ENCODE assay signal across 19 cellular contexts in the genomic region with DNA sequence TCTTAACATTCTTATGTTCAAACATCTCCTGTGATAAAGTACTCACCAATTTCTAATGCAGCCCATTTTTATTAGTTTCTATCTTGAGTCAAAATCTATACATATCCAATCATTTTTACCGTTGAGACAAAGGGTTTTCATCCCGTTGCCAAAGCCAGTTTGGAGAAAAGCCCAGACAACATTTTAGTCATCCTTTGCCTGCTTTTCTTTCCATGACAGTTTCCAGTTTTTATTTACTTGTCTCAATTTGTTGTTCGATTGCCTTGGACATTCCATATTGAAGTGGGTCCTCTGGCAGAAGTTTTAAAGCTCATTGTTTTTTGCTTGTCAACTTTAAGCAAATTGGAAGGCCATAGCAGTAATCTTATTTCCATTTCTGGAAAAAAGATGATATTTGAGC.
DNase-seq lines count a peak whose midpoint lies in the region; FAIRE-seq and TF ChIP-seq lines count a peak whose summit lies in the region.
"Had no signal": no experiment of that assay in that cellular context is flagged by ENCODE, and none has a peak within 500 bp of the region (broad histone marks: within the 10 kb centered on the region; RNA-seq: fewer than 3 reads in every experiment).

No MANE protein-coding gene starts in this region.

- no peaks in the 10 kb centered on the region for H3K4me1 ChIP-seq in endothelial cell of umbilical vein (ENCODE audit: control insufficient read depth, extremely low read depth, insufficient read depth, low read length)

- no peak for DNase-seq in D721Med (ENCODE audit: insufficient read length, low spot score)
- peak; percentile 2 for DNase-seq in astrocyte of the hippocampus (ENCODE audit: low read depth, low spot score)
- peak; percentile 28 for DNase-seq in endothelial cell of umbilical vein (ENCODE audit: low read depth, low spot score)
- DNase-seq in Calu3: no peak
- DNase-seq in ecto neural progenitor cell (ENCODE audit: low spot score): no peak
- DNase-seq in LoVo (ENCODE audit: low spot score): no peak
- DNase-seq: C1 segment of cervical spinal cord; CD4-positive, alpha-beta memory T cell; COR-L47; DMS 273 treated with DMSO at 0.1 percent for 48 hours; DMS79; EL; GDM1; GM23248; H7; HCEC 1CT had no signal

- no TSS peak for BruUV-seq in endothelial cell of umbilical vein (replicated peaks; lab: Mats Ljungman, UMichigan)
- BruUV-seq in Calu3 (replicated peaks; lab: Mats Ljungman, UMichigan): no TSS peak

- no peak overlapping the region for H3K27ac ChIP-seq in endothelial cell of umbilical vein (ENCODE audit: insufficient read depth, low read depth, low read length)
- H3K27ac ChIP-seq: GM23248 had no signal

- CTCF ChIA-PET in endothelial cell of umbilical vein (lab: Charles Lee) (interaction anchor here (0.7 kb wide), 1 partner anchor 9 kb away, joined by 3 read pairs; no protein-coding TSS in a partner anchor), Calu3 (lab: Charles Lee) (no interaction called here)

- no peak overlapping the region for H3K27ac Mint-ChIP-seq in Calu3 (ENCODE audit: unreplicated experiment)
- H3K27ac Mint-ChIP-seq: CD4-positive, alpha-beta memory T cell had no signal

- no peaks in the 10 kb centered on the region for H3K27me3 ChIP-seq in endothelial cell of umbilical vein (ENCODE audit: control insufficient read depth in 2 of 2, insufficient read depth in 2 of 2, low read length in 2 of 2)

- no peak overlapping the region for H3K4me3 ChIP-seq in endothelial cell of umbilical vein (replicated peaks in 1 of 3; ENCODE audit: insufficient read depth in 1 of 3, low read depth in 1 of 3, low read length in 3 of 3)
- H3K4me3 ChIP-seq: GM12878, GM23248 had no signal

- H3K9ac ChIP-seq in endothelial cell of umbilical vein (replicated peaks; ENCODE audit: extremely low read depth, insufficient read depth, low read length): no peak overlapping the region
- H3K9ac ChIP-seq: GM23248 had no signal

- TF ChIP-seq POLR2A in endothelial cell of umbilical vein (IDR thresholded peaks at IDR 0.05; ENCODE audit: low read depth, low read length): no peak

- no peaks in the 10 kb centered on the region for H3K9me1 ChIP-seq in endothelial cell of umbilical vein (replicated peaks; ENCODE audit: control insufficient read depth, extremely low read depth, insufficient read depth, low read length)

- no peak overlapping the region for H3K4me2 ChIP-seq in endothelial cell of umbilical vein (ENCODE audit: insufficient read depth, low read length)

- no peak overlapping the region for H2AFZ ChIP-seq in endothelial cell of umbilical vein (ENCODE audit: low read depth, low read length)
- H2AFZ ChIP-seq: GM23248 had no signal

- FAIRE-seq in D721Med (lab: Jason Lieb, UNC): peak; percentile 60
- FAIRE-seq in endothelial cell of umbilical vein (lab: Jason Lieb, UNC): no peak
- FAIRE-seq: GM12878, GM19239, H1 had no signal

- no peak for TF ChIP-seq CTCF in D721Med (IDR thresholded peaks at IDR 0.05; ENCODE audit: insufficient read depth, missing control alignments)
- TF ChIP-seq CTCF in endothelial cell of umbilical vein (IDR thresholded peaks at IDR 0.05; ENCODE audit: extremely low read depth in 1 of 2, insufficient read depth in 1 of 2, low read depth in 1 of 2, low read length in 2 of 2): no peak
- no peak for TF ChIP-seq CTCF in Calu3 (IDR thresholded peaks at IDR 0.05; ENCODE audit: unreplicated experiment)

- dilution Hi-C loops in endothelial cell of umbilical vein (cut with MboI; ENCODE audit: extremely low pct_ligation_motif_present, low sequenced_read_pairs): no loop called here

- H3K36me3 ChIP-seq in endothelial cell of umbilical vein (ENCODE audit: control insufficient read depth in 2 of 2, extremely low read depth in 1 of 2, insufficient read depth in 2 of 2, low read length in 2 of 2): no peaks in the 10 kb centered on the region

- peaks cover 45% of the 10 kb centered on the region for H3K27me3 Mint-ChIP-seq in Calu3 (ENCODE audit: unreplicated experiment)

- H3K4me1 Mint-ChIP-seq in Calu3 (ENCODE audit: low read depth, unreplicated experiment): no peaks in the 10 kb centered on the region
- H3K4me1 Mint-ChIP-seq: CD4-positive, alpha-beta memory T cell had no signal

- no peaks in the 10 kb centered on the region for H3K79me2 ChIP-seq in endothelial cell of umbilical vein (ENCODE audit: control insufficient read depth, insufficient read depth, low read length)

- no peak overlapping the region for H3K4me3 Mint-ChIP-seq in Calu3 (ENCODE audit: low read depth, unreplicated experiment)
- H3K4me3 Mint-ChIP-seq: CD4-positive, alpha-beta memory T cell had no signal

- POLR2A ChIA-PET in endothelial cell of umbilical vein (lab: Charles Lee): no interaction called here

- H3K36me3 Mint-ChIP-seq in Calu3 (ENCODE audit: insufficient read depth, unreplicated experiment): no peaks in the 10 kb centered on the region
- H3K36me3 Mint-ChIP-seq: CD4-positive, alpha-beta memory T cell had no signal

- no peaks in the 10 kb centered on the region for H3K9me3 ChIP-seq in endothelial cell of umbilical vein (replicated peaks; ENCODE audit: control insufficient read depth, insufficient read depth, low read length)

- intact Hi-C loops in endothelial cell of umbilical vein (cut with micrococcal nuclease) (no loop called here), Calu3 (cut with micrococcal nuclease; ENCODE audit: unreplicated experiment) (no loop called here)

- no peaks in the 10 kb centered on the region for H4K20me1 ChIP-seq in endothelial cell of umbilical vein (replicated peaks; ENCODE audit: control insufficient read depth, extremely low read depth, insufficient read depth, low read length)

- no peaks in the 10 kb centered on the region for H3K9me3 Mint-ChIP-seq in Calu3 (ENCODE audit: low read depth, unreplicated experiment)
- H3K9me3 Mint-ChIP-seq: CD4-positive, alpha-beta memory T cell had no signal

TF ChIP-seq in endothelial cell of umbilical vein, 7 proteins besides CTCF, POLR2A, EP300 and RAD21:
- TF ChIP-seq JUN (IDR thresholded peaks at IDR 0.05; ENCODE audit: borderline replicate concordance, insufficient read depth, insufficient read length, low read depth) (no peak), GATA2 (IDR thresholded peaks at IDR 0.05; ENCODE audit: insufficient read depth, insufficient read length, low read depth, low read length) (no peak), FOS (IDR thresholded peaks at IDR 0.05; ENCODE audit: borderline replicate concordance, insufficient read depth, low read length) (no peak), POLR2AphosphoS5 (IDR thresholded peaks at IDR 0.05; ENCODE audit: insufficient read depth, low read depth, low read length) (no peak), MYC (IDR thresholded peaks at IDR 0.05; ENCODE audit: low read depth, low read length) (no peak), EZH2 (IDR thresholded peaks at IDR 0.05; ENCODE audit: borderline replicate concordance, low read depth, low read length, severe bottlenecking) (no peak)
- TF ChIP-seq, protein P1, sequence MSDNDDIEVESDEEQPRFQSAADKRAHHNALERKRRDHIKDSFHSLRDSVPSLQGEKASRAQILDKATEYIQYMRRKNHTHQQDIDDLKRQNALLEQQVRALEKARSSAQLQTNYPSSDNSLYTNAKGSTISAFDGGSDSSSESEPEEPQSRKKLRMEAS (IDR thresholded peaks at IDR 0.05; ENCODE audit: insufficient read depth, insufficient read length): no peak
TF ChIP-seq in endothelial cell of umbilical vein: peak in this region for 0.

Comparison
In these comparisons a context has a peak if more than half of its experiments do, and no peak if none do; other contexts are left out.
1. DNase-seq: peak in astrocyte of the hippocampus (single experiment) and endothelial cell of umbilical vein (single experiment); none in D721Med (single experiment), Calu3 (single experiment), ecto neural progenitor cell (single experiment) and LoVo (single experiment).